9 cellular contexts compared by ENCODE assay signal in genomic region chr3:151265866-151266265, GRCh38. TPM values are rescaled to one million over a fixed set of nuclear protein-coding genes. Genes with fewer than 3 reads are reported as not detected.
DNase-seq lines count a peak whose midpoint lies in the region; ATAC-seq and TF ChIP-seq lines count a peak whose summit lies in the region.
"Had no signal": no experiment of that assay in that cellular context is flagged by ENCODE, and none has a peak within 500 bp of the region (broad histone marks: within the 10 kb centered on the region; RNA-seq: fewer than 3 reads in every experiment).

No MANE protein-coding gene starts in this region.

- TF ChIP-seq POLR2A in heart left ventricle (IDR thresholded peaks at IDR 0.05) = no peak

- peaks cover 0 to 64% (median 4%) of the 10 kb centered on the region in 12 donors for H3K4me1 ChIP-seq in heart left ventricle
- peaks cover 0 to 7% (median 1%) of the 10 kb centered on the region in 4 donors for H3K4me1 ChIP-seq in tibial artery

- no peaks in the 10 kb centered on the region for H3K9me3 ChIP-seq in heart left ventricle
- H3K9me3 ChIP-seq in tibial artery = no peaks in the 10 kb centered on the region

- H3K27me3 Mint-ChIP-seq in IgD-negative memory B cell = no peaks in the 10 kb centered on the region

- DNase-seq in heart left ventricle = peak in 1 of 5 donors; percentile 19
- DNase-seq in glomerular visceral epithelial cell (ENCODE audit: extremely low spot score) = no peak
- no peak for DNase-seq in tibial artery
- DNase-seq in kidney tubule cell (ENCODE audit: low spot score) = no peak
- no peak for DNase-seq in activated CD4-positive, alpha-beta T cell treated with anti-CD3 and anti-CD28 coated beads for 4 hours

- no peak overlapping the region for H3K4me3 ChIP-seq in heart left ventricle
- H3K4me3 ChIP-seq in tibial artery = no peak overlapping the region

- H3K27me3 ChIP-seq in heart left ventricle (no peaks in the 10 kb centered on the region), tibial artery (no peaks in the 10 kb centered on the region)

- H3K36me3 ChIP-seq in heart left ventricle (no peaks in the 10 kb centered on the region), tibial artery (no peaks in the 10 kb centered on the region)

- peaks cover 2% of the 10 kb centered on the region for H3K36me3 Mint-ChIP-seq in IgD-negative memory B cell

- H3K4me3 Mint-ChIP-seq in IgD-negative memory B cell = peak overlapping the region; percentile 27 to 90 (median 70)

- H3K27ac ChIP-seq in heart left ventricle (peak overlapping the region in 5 of 12 donors; percentile 3 to 79 (median 41)), tibial artery (no peak overlapping the region)

- ATAC-seq in GM18498 (IDR thresholded peaks at IDR 0.05; ENCODE audit: unreplicated experiment) = peak; percentile 98
- peak; percentile 98 for ATAC-seq in GM21576 (IDR thresholded peaks at IDR 0.05; ENCODE audit: unreplicated experiment)
- ATAC-seq in heart left ventricle = peak in 3 of 4 donors; percentile 42 to 73 (median 66)

- intact Hi-C loops in heart left ventricle (cut with DNase I) (no loop called here), tibial artery (cut with DNase I; ENCODE audit: low total_unique reads) (no loop called here)

- TF ChIP-seq CTCF in heart left ventricle (IDR thresholded peaks at IDR 0.05) (no peak), tibial artery (IDR thresholded peaks at IDR 0.05) (no peak)

- peaks cover 30 to 50% (median 32%) of the 10 kb centered on the region in 3 donors for H3K4me1 Mint-ChIP-seq in IgD-negative memory B cell

- no peaks in the 10 kb centered on the region for H3K9me3 Mint-ChIP-seq in IgD-negative memory B cell

- H3K27ac Mint-ChIP-seq in IgD-negative memory B cell = peak overlapping the region; percentile 89 to 100 (median 99)

- WGBS in heart left ventricle, 4 donors = 63 to 84% (median 83%) methylated on average over 5 of the region's 5 CpGs

RNA-seq across cellular contexts. Expression of gene P2RY14, which starts 12.5 kb away (rescaled TPM):
- polyA plus RNA-seq in IgD-negative memory B cell = 4.8 TPM
- total RNA-seq in heart left ventricle = 1 to 10 TPM; 1.9 to 8.4 (median 4.1) TPM
- 1 to 10 TPM in 1 of 2 donors, under 1 TPM in 1; 0.75 to 2.9 TPM for polyA plus RNA-seq in heart left ventricle

RNA-seq across cellular contexts. Expression of gene GPR87, which starts 50.8 kb away (rescaled TPM):
- polyA plus RNA-seq in IgD-negative memory B cell = not detected
- total RNA-seq in heart left ventricle = not detected
- polyA plus RNA-seq in heart left ventricle = not detected
- total RNA-seq: mononuclear cell had no signal
